1 cellular context compared by ENCODE assay signal in the genomic region with DNA sequence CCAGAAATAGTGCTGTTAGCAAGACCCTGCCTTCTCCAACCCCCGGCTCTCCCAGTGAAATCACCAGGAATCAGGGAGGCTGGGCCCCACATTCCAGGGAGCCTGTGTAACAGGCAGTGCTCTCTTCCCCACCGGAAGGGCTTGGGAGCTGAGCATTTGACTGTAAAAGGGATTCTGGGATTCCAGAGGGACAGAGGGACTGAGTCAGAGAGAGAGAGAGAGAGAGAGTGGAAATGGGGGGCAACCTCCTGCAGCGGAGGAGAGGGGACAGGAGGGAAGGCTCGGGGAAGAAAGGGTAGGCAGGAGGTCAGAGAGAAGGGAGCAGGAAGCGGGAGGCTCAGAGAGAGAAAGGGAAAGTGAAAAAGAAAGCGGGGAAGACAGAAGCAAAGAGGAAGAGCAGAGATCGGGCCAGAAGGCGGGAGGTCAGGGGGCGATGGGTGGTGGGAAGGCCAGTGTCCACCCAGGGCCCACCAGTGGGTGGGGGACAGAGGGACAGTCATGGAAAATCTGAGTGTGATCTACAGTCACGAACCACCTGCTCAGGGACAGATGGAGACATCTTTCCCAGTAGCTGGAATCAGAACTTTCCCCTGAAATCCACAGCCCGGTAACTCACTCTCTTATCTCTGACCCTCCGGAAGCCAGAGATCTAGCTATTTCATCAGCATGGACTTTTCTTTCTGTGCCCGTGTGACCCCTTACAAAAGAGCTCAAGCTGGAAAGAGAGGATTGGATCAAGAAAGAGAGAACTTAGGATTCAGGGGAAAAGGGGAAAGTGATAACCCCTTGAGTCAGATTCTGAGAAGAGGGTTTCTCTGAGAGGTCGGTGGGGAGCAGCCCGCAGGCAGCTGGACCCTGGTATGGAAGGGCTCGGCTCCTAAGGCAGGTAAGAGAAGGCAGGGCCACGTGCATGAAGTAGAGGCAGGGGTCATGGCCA.
A peak's percentile ranks its signal among the peaks of the same experiment; 100 is the strongest.
TF ChIP-seq lines count a peak whose summit lies in the region.

No MANE protein-coding gene starts in this region.

TF ChIP-seq in HEK293, 187 proteins besides CTCF, POLR2A, EP300 and RAD21 (continued from another document):
- TF ChIP-seq ZNF518A (tag by site-specific recombination; conservative IDR thresholded peaks at IDR 0.05; ENCODE audit: low read depth) (peak; percentile 66), ZNF132 (tag by site-specific recombination; IDR thresholded peaks at IDR 0.05; ENCODE audit: borderline replicate concordance) (no peak), ZIC2 (tag by site-specific recombination; IDR thresholded peaks at IDR 0.05) (peak; percentile 23; the same call in 1 of the 2 replicates), ZNF658 (tag by site-specific recombination; IDR thresholded peaks at IDR 0.05) (no peak), ZFP69B (tag by site-specific recombination; IDR thresholded peaks at IDR 0.05) (peak; percentile 90), ZBTB17 (tag by site-specific recombination; IDR thresholded peaks at IDR 0.05) (peak; percentile 36; the same call in 1 of the 2 replicates), ZNF121 (tag by site-specific recombination; IDR thresholded peaks at IDR 0.05) (no peak), ZBTB7A (tag by site-specific recombination; IDR thresholded peaks at IDR 0.05; ENCODE audit: low read depth) (no peak), PRDM1 (tag by site-specific recombination; IDR thresholded peaks at IDR 0.05) (peak; percentile 94), ZNF639 (tag by site-specific recombination; IDR thresholded peaks at IDR 0.05) (no peak), ZBTB20 (tag by site-specific recombination; IDR thresholded peaks at IDR 0.05) (peak; percentile 51; the same call in 1 of the 2 replicates)
- TF ChIP-seq, protein P1, sequence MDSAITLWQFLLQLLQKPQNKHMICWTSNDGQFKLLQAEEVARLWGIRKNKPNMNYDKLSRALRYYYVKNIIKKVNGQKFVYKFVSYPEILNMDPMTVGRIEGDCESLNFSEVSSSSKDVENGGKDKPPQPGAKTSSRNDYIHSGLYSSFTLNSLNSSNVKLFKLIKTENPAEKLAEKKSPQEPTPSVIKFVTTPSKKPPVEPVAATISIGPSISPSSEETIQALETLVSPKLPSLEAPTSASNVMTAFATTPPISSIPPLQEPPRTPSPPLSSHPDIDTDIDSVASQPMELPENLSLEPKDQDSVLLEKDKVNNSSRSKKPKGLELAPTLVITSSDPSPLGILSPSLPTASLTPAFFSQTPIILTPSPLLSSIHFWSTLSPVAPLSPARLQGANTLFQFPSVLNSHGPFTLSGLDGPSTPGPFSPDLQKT (IDR thresholded peaks at IDR 0.05; ENCODE audit: borderline replicate concordance, low read depth, low read length) = no peak
- TF ChIP-seq, protein P2, sequence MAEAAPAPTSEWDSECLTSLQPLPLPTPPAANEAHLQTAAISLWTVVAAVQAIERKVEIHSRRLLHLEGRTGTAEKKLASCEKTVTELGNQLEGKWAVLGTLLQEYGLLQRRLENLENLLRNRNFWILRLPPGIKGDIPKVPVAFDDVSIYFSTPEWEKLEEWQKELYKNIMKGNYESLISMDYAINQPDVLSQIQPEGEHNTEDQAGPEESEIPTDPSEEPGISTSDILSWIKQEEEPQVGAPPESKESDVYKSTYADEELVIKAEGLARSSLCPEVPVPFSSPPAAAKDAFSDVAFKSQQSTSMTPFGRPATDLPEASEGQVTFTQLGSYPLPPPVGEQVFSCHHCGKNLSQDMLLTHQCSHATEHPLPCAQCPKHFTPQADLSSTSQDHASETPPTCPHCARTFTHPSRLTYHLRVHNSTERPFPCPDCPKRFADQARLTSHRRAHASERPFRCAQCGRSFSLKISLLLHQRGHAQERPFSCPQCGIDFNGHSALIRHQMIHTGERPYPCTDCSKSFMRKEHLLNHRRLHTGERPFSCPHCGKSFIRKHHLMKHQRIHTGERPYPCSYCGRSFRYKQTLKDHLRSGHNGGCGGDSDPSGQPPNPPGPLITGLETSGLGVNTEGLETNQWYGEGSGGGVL (tag by site-specific recombination; IDR thresholded peaks at IDR 0.05) = peak; percentile 87
